13 cellular contexts compared by ENCODE assay signal in genomic region chr3:150235799-150236198, GRCh38.
A peak's percentile ranks its signal among the peaks of the same experiment; 100 is the strongest.
DNase-seq lines count a peak whose midpoint lies in the region; ATAC-seq, FAIRE-seq and TF ChIP-seq lines count a peak whose summit lies in the region.
"Had no signal": no experiment of that assay in that cellular context is flagged by ENCODE, and none has a peak within 500 bp of the region (broad histone marks: within the 10 kb centered on the region; RNA-seq: fewer than 3 reads in every experiment).

No MANE protein-coding gene starts in this region.

- peaks cover 4% of the 10 kb centered on the region for H3K9me3 Mint-ChIP-seq in chondrocyte (ENCODE audit: low read depth)
- H3K9me3 Mint-ChIP-seq in naive thymus-derived CD4-positive, alpha-beta T cell: no peaks in the 10 kb centered on the region
- H3K9me3 Mint-ChIP-seq in activated naive CD4-positive, alpha-beta T cell treated with anti-CD3 and anti-CD28 coated beads, Interleukin-2, amount 50 U/mL, for 72 hours: no peaks in the 10 kb centered on the region
- H3K9me3 Mint-ChIP-seq: activated T-cell treated with anti-CD3 and anti-CD28 coated beads, Interleukin-2, amount 50 U/mL, for 72 hours had no signal

- H3K79me1 ChIP-seq in mesenchymal stem cell (replicated peaks; ENCODE audit: low read length, poor library complexity, severe bottlenecking): peaks cover 13% of the 10 kb centered on the region

- H2BK15ac ChIP-seq in mesenchymal stem cell (ENCODE audit: low read depth, poor library complexity, severe bottlenecking): no peak overlapping the region

- POLR2A ChIA-PET in naive thymus-derived CD4-positive, alpha-beta T cell (lab: Charles Lee): no interaction called here

- H3K9ac ChIP-seq in mesenchymal stem cell (ENCODE audit: low read length): peak overlapping the region; percentile 77

- H3K4me2 ChIP-seq in mesenchymal stem cell (ENCODE audit: low read length, poor library complexity, severe bottlenecking): no peak overlapping the region

- H2BK5ac ChIP-seq in mesenchymal stem cell (ENCODE audit: low read depth, low read length, poor library complexity, severe bottlenecking): no peak overlapping the region

- H3K4me3 ChIP-seq in right cardiac atrium (ENCODE audit: low read length) (no peak overlapping the region), mesenchymal stem cell (ENCODE audit: insufficient read depth in 1 of 2, low read depth in 1 of 2, low read length in 2 of 2) (no peak overlapping the region)
- H3K4me3 ChIP-seq in naive thymus-derived CD4-positive, alpha-beta T cell (ENCODE audit: low read length): no peak overlapping the region

- no peak overlapping the region for H4K91ac ChIP-seq in mesenchymal stem cell (ENCODE audit: low read length)

- H3K14ac ChIP-seq in mesenchymal stem cell (ENCODE audit: low read length in 2 of 2): no peak overlapping the region

- peak; percentile 31 to 40 for ATAC-seq in right cardiac atrium
- ATAC-seq in Right ventricle myocardium inferior: no peak
- no peak for ATAC-seq in naive thymus-derived CD4-positive, alpha-beta T cell
- no peak for ATAC-seq in HG03439 (IDR thresholded peaks at IDR 0.05; ENCODE audit: unreplicated experiment)
- ATAC-seq in activated naive CD4-positive, alpha-beta T cell treated with anti-CD3 and anti-CD28 coated beads, Interleukin-2, amount 50 U/mL, for 72 hours: no peak
- ATAC-seq: activated T-cell treated with anti-CD3 and anti-CD28 coated beads, Interleukin-2, amount 50 U/mL, for 72 hours had no signal

- H4K8ac ChIP-seq in mesenchymal stem cell (ENCODE audit: low read length): no peak overlapping the region

- no peak overlapping the region for H3K4me3 Mint-ChIP-seq in chondrocyte (ENCODE audit: unreplicated experiment)
- no peak overlapping the region for H3K4me3 Mint-ChIP-seq in naive thymus-derived CD4-positive, alpha-beta T cell
- H3K4me3 Mint-ChIP-seq: activated T-cell treated with anti-CD3 and anti-CD28 coated beads, Interleukin-2, amount 50 U/mL, for 72 hours had no signal

- intact Hi-C loops in right cardiac atrium (cut with DNase I): loop anchor here in 1 of 4 donors (5.0 kb wide), 1 partner anchor 177 kb away; no protein-coding TSS in a partner anchor
- intact Hi-C loops in Right ventricle myocardium inferior (cut with DNase I): no loop called here
- intact Hi-C loops in naive thymus-derived CD4-positive, alpha-beta T cell (cut with micrococcal nuclease): no loop called here

- no peak overlapping the region for H2AFZ ChIP-seq in mesenchymal stem cell (ENCODE audit: low read depth, low read length)

- H3K27me3 ChIP-seq in right cardiac atrium (ENCODE audit: control insufficient read depth, insufficient read depth): no peaks in the 10 kb centered on the region
- H3K27me3 ChIP-seq in mesenchymal stem cell (ENCODE audit: control insufficient read depth in 1 of 2, insufficient read depth in 1 of 2, low read length in 2 of 2): no peaks in the 10 kb centered on the region
- H3K27me3 ChIP-seq in naive thymus-derived CD4-positive, alpha-beta T cell (ENCODE audit: control insufficient read depth in 2 of 2, insufficient read depth in 2 of 2, low read length in 2 of 2): no peaks in the 10 kb centered on the region

- DNase-seq in right cardiac atrium (no peak), Right ventricle myocardium inferior (ENCODE audit: missing footprints) (no peak), chondrocyte (ENCODE audit: low spot score) (no peak), mesenchymal stem cell (peak; percentile 92), HTR-8/SVneo (ENCODE audit: insufficient read length, low spot score) (no peak)
- DNase-seq in naive thymus-derived CD4-positive, alpha-beta T cell: no peak
- no peak for DNase-seq in activated naive CD4-positive, alpha-beta T cell treated with anti-CD3 and anti-CD28 coated beads, Interleukin-2, amount 50 U/mL, for 72 hours (ENCODE audit: low spot score in 2 of 2)
- DNase-seq: activated CD4-positive, alpha-beta T cell treated with anti-CD3 and anti-CD28 coated beads for 1 hour; activated T-cell treated with anti-CD3 and anti-CD28 coated beads, Interleukin-2, amount 50 U/mL, for 72 hours; GF-D8; NCI-H1092; NCI-H524 had no signal

- FAIRE-seq in HTR-8/SVneo (lab: Jason Lieb, UNC): no peak

- TF ChIP-seq CTCF in chondrocyte (IDR thresholded peaks at IDR 0.05): peak; percentile 15

- H2BK12ac ChIP-seq in mesenchymal stem cell (ENCODE audit: low read length in 2 of 2): no peak overlapping the region

- peak overlapping the region; percentile 37 for H3K27ac ChIP-seq in right cardiac atrium (ENCODE audit: low read length)
- H3K27ac ChIP-seq in mesenchymal stem cell (ENCODE audit: low read length, poor library complexity, severe bottlenecking): peak overlapping the region; percentile 81
- H3K27ac ChIP-seq in naive thymus-derived CD4-positive, alpha-beta T cell (ENCODE audit: low read depth, low read length): no peak overlapping the region

- H3K36me3 ChIP-seq in mesenchymal stem cell (ENCODE audit: control insufficient read depth in 1 of 2, insufficient read depth in 2 of 2, low read depth in 1 of 2, low read length in 2 of 2): no peaks in the 10 kb centered on the region
- H3K36me3 ChIP-seq in naive thymus-derived CD4-positive, alpha-beta T cell (ENCODE audit: control insufficient read depth in 2 of 3, insufficient read depth in 3 of 3, low read length in 3 of 3): no peaks in the 10 kb centered on the region

- H3K4ac ChIP-seq in mesenchymal stem cell (ENCODE audit: low read depth in 1 of 2, low read length in 2 of 2): no peak overlapping the region

- no peak overlapping the region for H2BK120ac ChIP-seq in mesenchymal stem cell (ENCODE audit: low read depth, low read length)

- peaks cover 7% of the 10 kb centered on the region for H3K4me1 ChIP-seq in right cardiac atrium (ENCODE audit: control insufficient read depth, insufficient read depth, low read length)
- H3K4me1 ChIP-seq in mesenchymal stem cell (ENCODE audit: control insufficient read depth, insufficient read depth, low read depth, low read length): peaks cover 9% of the 10 kb centered on the region
- H3K4me1 ChIP-seq in naive thymus-derived CD4-positive, alpha-beta T cell (ENCODE audit: control insufficient read depth in 2 of 2, insufficient read depth in 2 of 2, low read length in 2 of 2): no peaks in the 10 kb centered on the region

- peaks cover 66% of the 10 kb centered on the region for H3K4me1 Mint-ChIP-seq in chondrocyte (ENCODE audit: low read depth)
- H3K4me1 Mint-ChIP-seq in naive thymus-derived CD4-positive, alpha-beta T cell: no peaks in the 10 kb centered on the region

- CTCF ChIA-PET in naive thymus-derived CD4-positive, alpha-beta T cell (lab: Charles Lee): no interaction called here

- peak overlapping the region in 1 of 2 experiments; percentile 9 for H3K18ac ChIP-seq in mesenchymal stem cell (ENCODE audit: low read depth in 1 of 2, low read length in 2 of 2)

- no peak overlapping the region for H3K23ac ChIP-seq in mesenchymal stem cell (ENCODE audit: low read length in 2 of 2)

- H2AK5ac ChIP-seq in mesenchymal stem cell (ENCODE audit: low read length, severe bottlenecking): no peak overlapping the region

- peak overlapping the region; percentile 91 for H3K27ac Mint-ChIP-seq in chondrocyte (ENCODE audit: unreplicated experiment)
- no peak overlapping the region for H3K27ac Mint-ChIP-seq in naive thymus-derived CD4-positive, alpha-beta T cell
- no peak overlapping the region for H3K27ac Mint-ChIP-seq in activated naive CD4-positive, alpha-beta T cell treated with anti-CD3 and anti-CD28 coated beads, Interleukin-2, amount 50 U/mL, for 72 hours
- H3K27ac Mint-ChIP-seq: activated T-cell treated with anti-CD3 and anti-CD28 coated beads, Interleukin-2, amount 50 U/mL, for 72 hours had no signal

- WGBS in right cardiac atrium: 35% methylated on average over 1 of the region's 1 CpG
- WGBS in mesenchymal stem cell: 4% methylated on average over 1 of the region's 1 CpG

- no peaks in the 10 kb centered on the region for H3K27me3 Mint-ChIP-seq in chondrocyte (ENCODE audit: low read depth)
- peaks cover 0 to 3% (median 0%) of the 10 kb centered on the region in 5 donors for H3K27me3 Mint-ChIP-seq in naive thymus-derived CD4-positive, alpha-beta T cell

- H3K36me3 Mint-ChIP-seq in chondrocyte (ENCODE audit: low read depth): no peaks in the 10 kb centered on the region
- H3K36me3 Mint-ChIP-seq in naive thymus-derived CD4-positive, alpha-beta T cell: no peaks in the 10 kb centered on the region
- H3K36me3 Mint-ChIP-seq in activated naive CD4-positive, alpha-beta T cell treated with anti-CD3 and anti-CD28 coated beads, Interleukin-2, amount 50 U/mL, for 72 hours: no peaks in the 10 kb centered on the region

- H3K9me3 ChIP-seq in right cardiac atrium (ENCODE audit: control insufficient read depth, low read length) (no peaks in the 10 kb centered on the region), mesenchymal stem cell (ENCODE audit: control insufficient read depth, low read length) (peaks cover 8% of the 10 kb centered on the region)
- H3K9me3 ChIP-seq in naive thymus-derived CD4-positive, alpha-beta T cell (ENCODE audit: control insufficient read depth in 2 of 3, low read length in 3 of 3): no peaks in the 10 kb centered on the region

Comparison
In these comparisons a context has a peak if more than half of its experiments do, and no peak if none do; other contexts are left out.
1. ATAC-seq: peak in right cardiac atrium (2 of 2); none in Right ventricle myocardium inferior (single experiment), naive thymus-derived CD4-positive, alpha-beta T cell (single experiment), HG03439 (single experiment) and activated naive CD4-positive, alpha-beta T cell treated with anti-CD3 and anti-CD28 coated beads, Interleukin-2, amount 50 U/mL, for 72 hours (0 of 2).